Comparison of ENCODE assay signal across 12 cellular contexts in genomic region chrX:118627084-118627758, GRCh38.
DNase-seq lines count a peak whose midpoint lies in the region; ATAC-seq and TF ChIP-seq lines count a peak whose summit lies in the region.
"Had no signal": no experiment of that assay in that cellular context is flagged by ENCODE, and none has a peak within 500 bp of the region (broad histone marks: within the 10 kb centered on the region; RNA-seq: fewer than 3 reads in every experiment).

No MANE protein-coding gene starts in this region.

- intact Hi-C loops in stomach (cut with DNase I; ENCODE audit: low total_unique reads): no loop called here

- no peaks in the 10 kb centered on the region for H3K27me3 Mint-ChIP-seq in nephron (ENCODE audit: low read depth)
- H3K27me3 Mint-ChIP-seq in naive thymus-derived CD8-positive, alpha-beta T cell: no peaks in the 10 kb centered on the region
- H3K27me3 Mint-ChIP-seq: B cell; dendritic cell treated with granulocyte-macrophage colony-stimulating factor and Interleukin-4, amounts not matched to agents 40 ng/mL and 50 ng/mL, for 4 days; naive B cell had no signal

- no peaks in the 10 kb centered on the region for H3K4me1 ChIP-seq in stomach

- ATAC-seq in GM19452 (IDR thresholded peaks at IDR 0.05; ENCODE audit: unreplicated experiment): no peak
- ATAC-seq in naive thymus-derived CD8-positive, alpha-beta T cell: no peak

- H3K4me1 Mint-ChIP-seq in nephron: peaks cover 4% of the 10 kb centered on the region
- peaks cover 0 to 8% (median 0%) of the 10 kb centered on the region in 4 donors for H3K4me1 Mint-ChIP-seq in naive thymus-derived CD8-positive, alpha-beta T cell

- H3K36me3 Mint-ChIP-seq in nephron (ENCODE audit: low read depth): peaks cover 6% of the 10 kb centered on the region
- peaks cover 0 to 75% (median 4%) of the 10 kb centered on the region in 3 donors for H3K36me3 Mint-ChIP-seq in naive thymus-derived CD8-positive, alpha-beta T cell

- TF ChIP-seq CTCF in WERI-Rb-1 (IDR thresholded peaks at IDR 0.05; ENCODE audit: low read depth, low read length): peak; percentile 31; the same call in 1 of the 2 replicates
- peak in 2 of 3 experiments; percentile 10 to 39 for TF ChIP-seq CTCF in nephron (IDR thresholded peaks at IDR 0.05; ENCODE audit: unreplicated experiment in 3 of 3)
- TF ChIP-seq CTCF in stomach (IDR thresholded peaks at IDR 0.05): peak in 1 of 7 experiments; percentile 21

- no peak overlapping the region for H3K4me3 Mint-ChIP-seq in nephron
- no peak overlapping the region for H3K4me3 Mint-ChIP-seq in naive thymus-derived CD8-positive, alpha-beta T cell
- H3K4me3 Mint-ChIP-seq: B cell; dendritic cell treated with granulocyte-macrophage colony-stimulating factor and Interleukin-4, amounts not matched to agents 40 ng/mL and 50 ng/mL, for 4 days; naive B cell had no signal

- H3K9me3 ChIP-seq in WERI-Rb-1 (ENCODE audit: severe bottlenecking): no peaks in the 10 kb centered on the region
- no peaks in the 10 kb centered on the region for H3K9me3 ChIP-seq in stomach

- WGBS in stomach, 5 donors: 48 to 70% (median 63%) methylated on average over 5 of the region's 5 CpGs

- H3K27me3 ChIP-seq in WERI-Rb-1 (ENCODE audit: insufficient read depth, low read depth, severe bottlenecking): peaks cover 38% of the 10 kb centered on the region
- no peaks in the 10 kb centered on the region for H3K27me3 ChIP-seq in stomach

- POLR2A ChIA-PET in naive thymus-derived CD8-positive, alpha-beta T cell (lab: Charles Lee): no interaction called here

- DNase-seq in NCI-H1417 (lab: John Stamatoyannopoulos, UW) (peak; percentile 2 to 56 (median 27)), NCI-H1417 treated with DMSO at 0.1 percent for 48 hours (lab: John Stamatoyannopoulos, UW) (no peak), WERI-Rb-1 (no peak), stomach (no peak)
- peak; percentile 4 for DNase-seq in Jurkat, Clone E6-1 (ENCODE audit: low read depth, low spot score)
- no peak for DNase-seq in naive thymus-derived CD8-positive, alpha-beta T cell
- DNase-seq: naive B cell, T-helper 1 cell had no signal

- no peak overlapping the region for H3K4me3 ChIP-seq in Jurkat, Clone E6-1 (ENCODE audit: low read length)
- H3K4me3 ChIP-seq in WERI-Rb-1 (ENCODE audit: low read depth, low read length) (no peak overlapping the region), stomach (no peak overlapping the region)

- H3K27ac ChIP-seq in WERI-Rb-1 (no peak overlapping the region), stomach (no peak overlapping the region)

- H3K36me3 ChIP-seq in WERI-Rb-1 (no peaks in the 10 kb centered on the region), stomach (peaks cover 0 to 37% (median 17%) of the 10 kb centered on the region in 4 donors)

- no peaks in the 10 kb centered on the region for H3K9me3 Mint-ChIP-seq in nephron
- no peaks in the 10 kb centered on the region for H3K9me3 Mint-ChIP-seq in naive thymus-derived CD8-positive, alpha-beta T cell
- H3K9me3 Mint-ChIP-seq: dendritic cell treated with granulocyte-macrophage colony-stimulating factor and Interleukin-4, amounts not matched to agents 40 ng/mL and 50 ng/mL, for 4 days; naive B cell had no signal

- TF ChIP-seq EP300 in stomach (IDR thresholded peaks at IDR 0.05): no peak

- H3K27ac Mint-ChIP-seq in nephron: no peak overlapping the region
- peak overlapping the region in 1 of 10 donors; percentile 7 for H3K27ac Mint-ChIP-seq in naive thymus-derived CD8-positive, alpha-beta T cell
- H3K27ac Mint-ChIP-seq: dendritic cell treated with granulocyte-macrophage colony-stimulating factor and Interleukin-4, amounts not matched to agents 40 ng/mL and 50 ng/mL, for 4 days had no signal

- TF ChIP-seq POLR2A in stomach (IDR thresholded peaks at IDR 0.05): no peak

Comparison
In these comparisons a context has a peak if more than half of its experiments do, and no peak if none do; other contexts are left out.
1. DNase-seq: peak in NCI-H1417 (3 of 3) and Jurkat, Clone E6-1 (single experiment); none in NCI-H1417 treated with DMSO at 0.1 percent for 48 hours (single experiment), WERI-Rb-1 (single experiment), naive thymus-derived CD8-positive, alpha-beta T cell (0 of 10) and stomach (single experiment).